Comparison of ENCODE assay signal across 8 cellular contexts in genomic region chr11:81245791-81246190, GRCh38.
"Had no signal": no experiment of that assay in that cellular context is flagged by ENCODE, and none has a peak within 500 bp of the region (broad histone marks: within the 10 kb centered on the region; RNA-seq: fewer than 3 reads in every experiment).

No MANE protein-coding gene starts in this region.

- H3K4me3 Mint-ChIP-seq: IgD-negative memory B cell had no signal

- ATAC-seq: HepG2, K562 had no signal

- DNase-seq: IMR-90, KBM-7, KG1 had no signal

- FAIRE-seq: HepG2, HTR-8/SVneo, K562 had no signal

- H3K27me3 Mint-ChIP-seq: IgD-negative memory B cell had no signal

- H3K27ac Mint-ChIP-seq: IgD-negative memory B cell had no signal

- H3K4me3 ChIP-seq: K562 had no signal

- H3K4me1 Mint-ChIP-seq: IgD-negative memory B cell had no signal

- H3K27ac ChIP-seq: HL-60 had no signal

- H3K36me3 Mint-ChIP-seq: IgD-negative memory B cell had no signal
